ENCODE assay signal across 25 cellular contexts in the genomic region with DNA sequence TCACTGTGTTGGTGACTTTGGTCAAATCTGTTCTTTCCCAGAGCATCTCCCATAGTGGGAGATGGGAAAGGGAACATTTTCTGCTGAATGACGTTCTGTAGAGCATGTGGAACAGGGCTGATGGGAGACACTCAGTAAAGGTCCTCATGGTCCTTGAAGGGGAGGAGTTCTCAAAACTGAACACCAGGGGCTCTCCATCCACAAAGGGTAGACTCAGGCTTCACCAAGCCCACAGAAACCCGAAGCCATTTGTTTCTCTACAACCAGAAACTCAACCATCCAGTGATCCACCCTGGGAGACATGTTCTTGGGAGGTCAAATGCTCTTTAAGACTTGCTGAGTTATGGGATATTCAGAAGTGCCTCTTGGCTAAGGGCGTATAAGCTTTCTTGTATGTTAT.
DNase-seq lines count a peak whose midpoint lies in the region; ATAC-seq and TF ChIP-seq lines count a peak whose summit lies in the region.
"Had no signal": no experiment of that assay in that cellular context is flagged by ENCODE, and none has a peak within 500 bp of the region (broad histone marks: within the 10 kb centered on the region; RNA-seq: fewer than 3 reads in every experiment).

No MANE protein-coding gene starts in this region.

- H2BK20ac ChIP-seq in H9 (ENCODE audit: low read depth, low read length, poor library complexity, severe bottlenecking), result no peak overlapping the region

- peaks cover 69% of the 10 kb centered on the region for H3K4me1 Mint-ChIP-seq in activated CD4-positive, alpha-beta T cell treated with anti-CD3 and anti-CD28 coated beads, Interleukin-2, amount 10 ng/mL, durations not matched to agents 24 days and 14 days
- H3K4me1 Mint-ChIP-seq in H9 (peaks cover 25 to 56% of the 10 kb centered on the region in 2 experiments), endodermal cell (peaks cover 14% of the 10 kb centered on the region)

- no peak overlapping the region for H3K4ac ChIP-seq in H9 (ENCODE audit: low read depth, low read length)

- no peak overlapping the region for H2BK5ac ChIP-seq in H9 (ENCODE audit: insufficient read length, low read length)

- H3K27me3 Mint-ChIP-seq in activated CD4-positive, alpha-beta T cell treated with anti-CD3 and anti-CD28 coated beads, Interleukin-2, amount 10 ng/mL, durations not matched to agents 24 days and 14 days, result peaks cover 30% of the 10 kb centered on the region
- H3K27me3 Mint-ChIP-seq in H9 (ENCODE audit: low read depth) (no peaks in the 10 kb centered on the region; the same call in 1 of the 2 replicates), endodermal cell (ENCODE audit: insufficient read depth) (peaks cover 7% of the 10 kb centered on the region)

- H3K4me3 ChIP-seq in endodermal cell (ENCODE audit: low read length), result no peak overlapping the region

- WGBS in H9 (ENCODE audit: extremely low coverage, insufficient read length, low lambda C conversion rate), result no CpG with 5 or more reads among the region's 3 CpGs
- 89 to 93% methylated on average over 2 to 3 of the region's 3 CpGs for WGBS in endodermal cell (ENCODE audit: insufficient coverage in 1 of 2, insufficient read length in 1 of 2), 2 experiments

- H3K4me1 ChIP-seq in H9 (ENCODE audit: insufficient read depth, low read length) (peaks cover 5% of the 10 kb centered on the region; the same call in 1 of the 2 replicates), endodermal cell (ENCODE audit: control insufficient read depth, insufficient read depth, low read length) (peaks cover 5% of the 10 kb centered on the region)
- H3K4me1 ChIP-seq: Caco-2 had no signal

- no peak overlapping the region for H2BK15ac ChIP-seq in H9 (ENCODE audit: low read depth, low read length)

- peak; percentile 54 for DNase-seq in activated CD4-positive, alpha-beta T cell treated with anti-CD3 and anti-CD28 coated beads, Interleukin-2, amount 10 ng/mL, durations not matched to agents 24 days and 14 days
- DNase-seq in activated CD4-positive, alpha-beta T cell treated with anti-CD3 and anti-CD28 coated beads, Interleukin-2, amount 50 U/mL, for 1 hour, result no peak
- DNase-seq in H9 (no peak), NAMALWA (ENCODE audit: low spot score) (peak; percentile 19), endodermal cell (no peak), H4 (ENCODE audit: low spot score) (no peak), NCI-H128 (lab: John Stamatoyannopoulos, UW; ENCODE audit: unreplicated experiment) (no peak)
- DNase-seq: Caco-2; CD8-positive, alpha-beta T cell; EL; GDM1; KBM-7; NCI-H1092 treated with DMSO at 0.1 percent for 48 hours; NCI-H146; NCI-H1930; NCI-H446; NCI-H524 treated with DMSO at 0.1 percent for 48 hours; NCI-H774; NK-92 treated with Interleukin-12 subunit alpha and Interleukin-12 subunit beta, amount 100 ng/mL, for 24 hours; SHP77 had no signal

- no peak overlapping the region for H3K4me2 ChIP-seq in H9 (ENCODE audit: insufficient read depth, insufficient read length, low read length)

- no peak for ATAC-seq in GM18505 (IDR thresholded peaks at IDR 0.05; ENCODE audit: unreplicated experiment)
- ATAC-seq: CD8-positive, alpha-beta T cell had no signal

- no peaks in the 10 kb centered on the region for H3K79me2 ChIP-seq in H9 (ENCODE audit: insufficient read depth, low read length)

- no peak overlapping the region for H3K56ac ChIP-seq in H9 (ENCODE audit: insufficient read length, low read depth, low read length)

- no peak for TF ChIP-seq POLR2A in GM18505 (IDR thresholded peaks at IDR 0.05; ENCODE audit: borderline replicate concordance, extremely low read depth, insufficient read depth, insufficient read length)

- H3T11ph ChIP-seq in H9 (ENCODE audit: low read length), result no peak overlapping the region

- H4K5ac ChIP-seq in H9 (ENCODE audit: insufficient read length, low read depth, low read length), result no peak overlapping the region

- H4K20me1 ChIP-seq in H9 (ENCODE audit: control insufficient read depth, insufficient read depth, insufficient read length), result no peaks in the 10 kb centered on the region

- no peak overlapping the region for H3K9ac ChIP-seq in H9 (ENCODE audit: extremely low read depth, insufficient read length, low read length)
- H3K9ac ChIP-seq in endodermal cell (ENCODE audit: extremely low read depth, low read length, poor library complexity, severe bottlenecking), result no peak overlapping the region

- H3K18ac ChIP-seq in H9 (ENCODE audit: insufficient read length, low read depth, low read length), result no peak overlapping the region

- no peaks in the 10 kb centered on the region for H3K79me1 ChIP-seq in H9 (ENCODE audit: insufficient read depth, low read depth, low read length, poor library complexity, severe bottlenecking)

- H3K9me3 ChIP-seq in H9 (ENCODE audit: control insufficient read depth, low read depth, low read length) (no peaks in the 10 kb centered on the region), endodermal cell (ENCODE audit: control insufficient read depth, low read length) (no peaks in the 10 kb centered on the region)
- H3K9me3 ChIP-seq: Caco-2 had no signal

- no peak overlapping the region for H4K8ac ChIP-seq in H9 (replicated peaks; ENCODE audit: insufficient read length, low read depth, low read length)

- H2AK5ac ChIP-seq in H9 (ENCODE audit: insufficient read length, low read length), result no peak overlapping the region

- H3K27me3 ChIP-seq in H9 (ENCODE audit: insufficient read depth, low read length), result no peaks in the 10 kb centered on the region
- H3K27me3 ChIP-seq in endodermal cell (ENCODE audit: control insufficient read depth, insufficient read depth, low read length, poor library complexity, severe bottlenecking), result no peaks in the 10 kb centered on the region

- no peak overlapping the region for H3K4me3 Mint-ChIP-seq in activated CD4-positive, alpha-beta T cell treated with anti-CD3 and anti-CD28 coated beads, Interleukin-2, amount 10 ng/mL, durations not matched to agents 24 days and 14 days
- H3K4me3 Mint-ChIP-seq in H9 (no peak overlapping the region), endodermal cell (no peak overlapping the region)
- H3K4me3 Mint-ChIP-seq: B cell; CD8-positive, alpha-beta T cell had no signal

- H3K9me3 Mint-ChIP-seq in activated CD4-positive, alpha-beta T cell treated with anti-CD3 and anti-CD28 coated beads, Interleukin-2, amount 10 ng/mL, durations not matched to agents 24 days and 14 days, result no peaks in the 10 kb centered on the region
- no peaks in the 10 kb centered on the region for H3K9me3 Mint-ChIP-seq in H9
- H3K9me3 Mint-ChIP-seq in endodermal cell, result no peaks in the 10 kb centered on the region
- H3K9me3 Mint-ChIP-seq: CD8-positive, alpha-beta T cell had no signal

- no peaks in the 10 kb centered on the region for H3K23me2 ChIP-seq in H9 (ENCODE audit: insufficient read length, low read depth, low read length, poor library complexity, severe bottlenecking)

- no peak overlapping the region for H2BK120ac ChIP-seq in H9 (ENCODE audit: low read depth, low read length, poor library complexity, severe bottlenecking)

- H2AFZ ChIP-seq in H9 (ENCODE audit: low read length), result no peak overlapping the region

- TF ChIP-seq CTCF in H9 (conservative IDR thresholded peaks at IDR 0.05), result 0 out of 3 replicates have a peak, but pooled peaks have one; percentile 23
- peak; percentile 37 for TF ChIP-seq CTCF in endodermal cell (conservative IDR thresholded peaks at IDR 0.05)

- H4K91ac ChIP-seq in H9 (ENCODE audit: insufficient read length, low read depth, low read length), result no peak overlapping the region

- no peak overlapping the region for H3K23ac ChIP-seq in H9 (ENCODE audit: insufficient read length, low read depth, low read length)

- H2BK12ac ChIP-seq in H9 (ENCODE audit: insufficient read length, low read depth, low read length), result no peak overlapping the region

- H3K27ac Mint-ChIP-seq in activated CD4-positive, alpha-beta T cell treated with anti-CD3 and anti-CD28 coated beads, Interleukin-2, amount 10 ng/mL, durations not matched to agents 24 days and 14 days, result peak overlapping the region; percentile 13
- H3K27ac Mint-ChIP-seq in H9 (no peak overlapping the region; a peak in 1 of 7 replicates), endodermal cell (no peak overlapping the region)
- H3K27ac Mint-ChIP-seq: B cell had no signal

- H3K27ac ChIP-seq in H9 (ENCODE audit: insufficient read length, low read depth, low read length), result no peak overlapping the region
- no peak overlapping the region for H3K27ac ChIP-seq in endodermal cell (ENCODE audit: low read depth, low read length)
- H3K27ac ChIP-seq: 22Rv1, C4-2B, RWPE1 had no signal

- no peak overlapping the region for H3K14ac ChIP-seq in H9 (ENCODE audit: insufficient read depth, low read length)

- intact Hi-C loops in activated CD4-positive, alpha-beta T cell treated with anti-CD3 and anti-CD28 coated beads, Interleukin-2, amount 10 ng/mL, durations not matched to agents 24 days and 14 days (cut with micrococcal nuclease), result no loop called here

- peaks cover 5% of the 10 kb centered on the region for H3K36me3 Mint-ChIP-seq in activated CD4-positive, alpha-beta T cell treated with anti-CD3 and anti-CD28 coated beads, Interleukin-2, amount 10 ng/mL, durations not matched to agents 24 days and 14 days (ENCODE audit: low read depth)
- peaks cover 2 to 23% (median 22%) of the 10 kb centered on the region in 3 experiments; a peak in 4 of 7 replicates for H3K36me3 Mint-ChIP-seq in H9 (ENCODE audit: insufficient read depth in 1 of 3, low read depth in 3 of 3)
- no peaks in the 10 kb centered on the region for H3K36me3 Mint-ChIP-seq in endodermal cell (ENCODE audit: low read depth)
- H3K36me3 Mint-ChIP-seq: CD8-positive, alpha-beta T cell had no signal

- H3K36me3 ChIP-seq in endodermal cell (ENCODE audit: control insufficient read depth, insufficient read depth, low read length), result no peaks in the 10 kb centered on the region

Comparison
In these comparisons a context has a peak if more than half of its experiments do, and no peak if none do; other contexts are left out.
1. DNase-seq: peak in activated CD4-positive, alpha-beta T cell treated with anti-CD3 and anti-CD28 coated beads, Interleukin-2, amount 10 ng/mL, durations not matched to agents 24 days and 14 days (single experiment) and NAMALWA (single experiment); none in activated CD4-positive, alpha-beta T cell treated with anti-CD3 and anti-CD28 coated beads, Interleukin-2, amount 50 U/mL, for 1 hour (single experiment), H9 (single experiment), endodermal cell (single experiment), H4 (single experiment) and NCI-H128 (single experiment).